In the genomic region with DNA sequence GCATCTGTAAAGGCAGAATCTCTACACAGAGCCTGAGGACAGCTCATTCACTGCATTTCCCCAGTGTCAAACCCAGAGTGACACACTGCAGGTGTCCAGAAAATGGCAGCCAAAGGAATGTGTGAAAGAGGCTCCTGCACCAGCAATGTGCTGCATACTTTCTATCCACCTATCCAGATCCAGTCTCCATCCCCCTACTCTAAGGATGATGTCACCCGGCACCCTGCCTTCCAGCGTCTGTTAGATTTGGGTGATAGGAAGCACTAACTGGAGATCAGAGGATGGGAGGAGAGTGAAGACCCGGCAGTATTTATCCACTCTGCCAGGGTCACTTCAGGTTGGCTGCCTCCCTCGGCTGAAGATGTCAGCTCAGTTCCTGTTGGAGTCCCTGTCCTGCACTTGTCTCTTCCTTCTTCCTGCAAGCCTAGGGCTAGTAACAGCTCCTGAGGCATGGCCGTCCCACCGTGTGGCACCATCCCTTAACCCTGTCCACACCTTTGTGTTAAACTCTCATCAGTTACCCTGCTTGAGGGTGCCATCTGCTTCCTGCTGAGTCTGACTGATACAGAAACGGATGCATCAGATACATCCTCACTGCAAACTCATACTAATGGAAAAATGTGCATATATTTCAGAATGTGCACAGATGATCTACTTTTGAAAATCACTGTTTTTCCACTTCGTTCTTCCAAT, we compare ENCODE assay signal across 9 cellular contexts. TPM values are rescaled to one million over a fixed set of nuclear protein-coding genes. Genes with fewer than 3 reads are reported as not detected.
DNase-seq lines count a peak whose midpoint lies in the region; ATAC-seq, FAIRE-seq and TF ChIP-seq lines count a peak whose summit lies in the region.
"Had no signal": no experiment of that assay in that cellular context is flagged by ENCODE, and none has a peak within 500 bp of the region (broad histone marks: within the 10 kb centered on the region; RNA-seq: fewer than 3 reads in every experiment).

No MANE protein-coding gene starts in this region.

- peaks cover 26% of the 10 kb centered on the region for H3K27me3 ChIP-seq in neural progenitor cell

- no peak overlapping the region for H3K4me3 Mint-ChIP-seq in neural progenitor cell
- H3K4me3 Mint-ChIP-seq: activated naive CD8-positive, alpha-beta T cell had no signal

- H3K9me3 ChIP-seq in neural progenitor cell (ENCODE audit: low read depth), result no peaks in the 10 kb centered on the region

- no peak overlapping the region for H3K27ac Mint-ChIP-seq in neural progenitor cell
- H3K27ac Mint-ChIP-seq: activated naive CD8-positive, alpha-beta T cell had no signal

- H3K9me3 Mint-ChIP-seq in neural progenitor cell, result no peaks in the 10 kb centered on the region

- TF ChIP-seq CTCF in neural progenitor cell (IDR thresholded peaks at IDR 0.05), result no peak

- no peak overlapping the region for H3K9ac ChIP-seq in neural progenitor cell

- no peak overlapping the region for H3K27ac ChIP-seq in neural progenitor cell

- no peak overlapping the region for H3K4me2 ChIP-seq in neural progenitor cell

- peak; percentile 86 for DNase-seq in ELF-1 (ENCODE audit: low read depth, low spot score)
- peak; percentile 86 for DNase-seq in NCI-H1694 (lab: John Stamatoyannopoulos, UW)
- peak; percentile 63 for DNase-seq in cerebellar cortex (ENCODE audit: low spot score)
- peak; percentile 47 for DNase-seq in neural progenitor cell (ENCODE audit: low spot score)
- DNase-seq in frontal cortex (ENCODE audit: low spot score in 2 of 2), result no peak
- DNase-seq: T-helper 9 cell had no signal

- H3K4me3 ChIP-seq in neural progenitor cell, result no peak overlapping the region

- peaks cover 25% of the 10 kb centered on the region for H3F3A ChIP-seq in neural progenitor cell (ENCODE audit: low read depth)

- no peaks in the 10 kb centered on the region for H4K20me1 ChIP-seq in neural progenitor cell (ENCODE audit: low read depth)

- no peaks in the 10 kb centered on the region for H3K36me3 ChIP-seq in neural progenitor cell

- peaks cover 24% of the 10 kb centered on the region for H3K4me1 Mint-ChIP-seq in neural progenitor cell

- FAIRE-seq in frontal cortex (lab: Jason Lieb, UNC), result no peak

- H3K79me2 ChIP-seq in neural progenitor cell (ENCODE audit: low read depth), result no peaks in the 10 kb centered on the region

- no peaks in the 10 kb centered on the region for H3K36me3 Mint-ChIP-seq in neural progenitor cell

- H3K4me1 ChIP-seq in neural progenitor cell, result peaks cover 23% of the 10 kb centered on the region

- peaks cover 15% of the 10 kb centered on the region for H3K27me3 Mint-ChIP-seq in neural progenitor cell (ENCODE audit: insufficient read depth, low read depth)
- H3K27me3 Mint-ChIP-seq: activated naive CD8-positive, alpha-beta T cell had no signal

- H2AFZ ChIP-seq in neural progenitor cell (replicated peaks), result peak overlapping the region; percentile 45

- ATAC-seq in HG02678 (IDR thresholded peaks at IDR 0.05; ENCODE audit: unreplicated experiment), result no peak
- ATAC-seq in HG03039 (IDR thresholded peaks at IDR 0.05; ENCODE audit: unreplicated experiment), result no peak

RNA-seq across cellular contexts. Expression of gene GPR68, which starts 13.0 kb away (rescaled TPM):
- total RNA-seq in neural progenitor cell (ENCODE audit: low replicate concordance) (0.84 TPM in 1 of 2 replicates, not detected in the other), frontal cortex (4.9 TPM)

Comparison
In these comparisons a context has a peak if more than half of its experiments do, and no peak if none do; other contexts are left out.
1. DNase-seq: peak in ELF-1 (single experiment), NCI-H1694 (single experiment), cerebellar cortex (single experiment) and neural progenitor cell (single experiment); none in frontal cortex (0 of 2).